8 cellular contexts compared by ENCODE assay signal in genomic region chr20:62926229-62927127, GRCh38. TPM values are rescaled to one million over a fixed set of nuclear protein-coding genes. Genes with fewer than 3 reads are reported as not detected.
A peak's percentile ranks its signal among the peaks of the same experiment; 100 is the strongest.
DNase-seq lines count a peak whose midpoint lies in the region; ATAC-seq, FAIRE-seq and TF ChIP-seq lines count a peak whose summit lies in the region.

DIDO1 (minus strand) TSS chr20:62926505.

- peak; percentile 90 for FAIRE-seq in GM12891 (lab: Jason Lieb, UNC)

- DNase-seq in GM12891 (ENCODE audit: insufficient read length, low spot score) (peak; percentile 95), NCI-H1436 (lab: John Stamatoyannopoulos, UW) (peak; percentile 84), amygdala (lab: John Stamatoyannopoulos, UW) (peak; percentile 19 to 92 (median 77)), right atrium auricular region (ENCODE audit: low spot score) (peak; percentile 80), putamen (ENCODE audit: low spot score) (peak; percentile 92), vagina (ENCODE audit: extremely low spot score in 2 of 2) (no peak)

- H3K27me3 ChIP-seq in right atrium auricular region (no peaks in the 10 kb centered on the region), vagina (no peaks in the 10 kb centered on the region)

- no peaks in the 10 kb centered on the region for H3K9me3 ChIP-seq in right atrium auricular region
- no peaks in the 10 kb centered on the region for H3K9me3 ChIP-seq in vagina

- peak within 1 kb of the TSS; percentile 83 to 97 for H3K4me3 ChIP-seq in right atrium auricular region
- peak within 1 kb of the TSS; percentile 75 to 96 for H3K4me3 ChIP-seq in vagina

- ATAC-seq in HG02798 (IDR thresholded peaks at IDR 0.05; ENCODE audit: poor library complexity, unreplicated experiment): peak; percentile 90

- TF ChIP-seq POLR2A in GM12891 (IDR thresholded peaks at IDR 0.05; ENCODE audit: low read depth, low read length): no peak
- TF ChIP-seq POLR2A in vagina (IDR thresholded peaks at IDR 0.05): peak in 1 of 2 donors; percentile 57

- peak; percentile 83 for TF ChIP-seq CTCF in right atrium auricular region (IDR thresholded peaks at IDR 0.05)
- TF ChIP-seq CTCF in vagina (IDR thresholded peaks at IDR 0.05): peak; percentile 40 to 84 (median 59)

- no peaks in the 10 kb centered on the region for H3K36me3 ChIP-seq in right atrium auricular region
- H3K36me3 ChIP-seq in vagina: no peaks in the 10 kb centered on the region

- intact Hi-C loops in T-helper 1 cell treated with Interleukin-12 subunit alpha and Interleukin-12 subunit beta and Interleukin-4 antibody, amounts not matched to agents 30 ng/mL and 1 ng/mL, for 36 hours (cut with micrococcal nuclease): loop anchor here (1.0 to 5.0 kb wide), 5 partner anchors 8 to 624 kb away; partner anchors contain the start of genes ADRM1, OGFR and RPS21
- intact Hi-C loops in vagina (cut with DNase I): no loop called here

- H3K27ac ChIP-seq in right atrium auricular region (peak within 1 kb of the TSS; percentile 92 to 96), vagina (peak within 1 kb of the TSS; percentile 96)

- H3K4me1 ChIP-seq in right atrium auricular region (peaks cover 0 to 70% of the 10 kb centered on the region in 2 donors), vagina (peaks cover 72% of the 10 kb centered on the region)

TF ChIP-seq in GM12891, 5 proteins besides CTCF, POLR2A, EP300 and RAD21:
- peak; percentile 73; the same call in 1 of the 2 replicates for TF ChIP-seq TAF1 (IDR thresholded peaks at IDR 0.05; ENCODE audit: low read depth, low read length)
- TF ChIP-seq POLR2AphosphoS5 (IDR thresholded peaks at IDR 0.05; ENCODE audit: low read depth, low read length): peak; percentile 32; the same call in 1 of the 2 replicates
- no peak for TF ChIP-seq PAX5 (IDR thresholded peaks at IDR 0.05; ENCODE audit: insufficient read depth, low read length, severe bottlenecking)
- TF ChIP-seq SPI1 (IDR thresholded peaks at IDR 0.05; ENCODE audit: low read depth, low read length): no peak

RNA-seq across cellular contexts. Expression of gene DIDO1, which starts in this region (rescaled TPM):
- 29.5 TPM for polyA plus RNA-seq in GM12891 (2012; ENCODE audit: low read depth, missing spikeins)
- 71.7 and 72.3 TPM in 2 replicates for total RNA-seq in T-helper 1 cell treated with Interleukin-12 subunit alpha and Interleukin-12 subunit beta and Interleukin-4 antibody, amounts not matched to agents 30 ng/mL and 1 ng/mL, for 36 hours
- total RNA-seq in right atrium auricular region (10 to 100 TPM; 34.7 to 37.5 TPM), vagina (58.7 TPM)

Comparison
In these comparisons a context has a peak if more than half of its experiments do, and no peak if none do; other contexts are left out.
1. DNase-seq: peak in GM12891 (single experiment), NCI-H1436 (single experiment), amygdala (56 of 56), right atrium auricular region (single experiment) and putamen (single experiment); none in vagina (0 of 2).